9 cellular contexts compared by ENCODE assay signal in the genomic region with DNA sequence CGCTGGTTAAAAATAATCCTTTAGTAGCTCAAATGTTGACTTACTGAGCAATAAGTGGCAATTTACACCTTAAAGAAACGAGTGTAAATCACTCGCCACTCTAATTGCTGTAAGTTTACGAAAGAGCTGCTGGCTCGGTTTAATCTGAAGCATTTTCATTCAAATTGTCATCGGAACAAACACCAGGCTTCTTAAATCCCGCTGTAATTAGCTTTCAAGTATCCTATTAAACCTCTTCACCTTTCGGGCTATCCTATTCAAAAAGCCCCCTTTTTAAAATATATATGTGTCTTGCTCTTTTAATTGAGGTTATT. TPM values are rescaled to one million over a fixed set of nuclear protein-coding genes. Genes with fewer than 3 reads are reported as not detected.
DNase-seq lines count a peak whose midpoint lies in the region; ATAC-seq and TF ChIP-seq lines count a peak whose summit lies in the region.
"Had no signal": no experiment of that assay in that cellular context is flagged by ENCODE, and none has a peak within 500 bp of the region (broad histone marks: within the 10 kb centered on the region; RNA-seq: fewer than 3 reads in every experiment).

No MANE protein-coding gene starts in this region.

- CTCF ChIA-PET in activated CD4-positive, alpha-beta memory T cell treated with anti-CD3 and anti-CD28 coated beads for 36 hours (lab: Charles Lee), result no interaction called here

- no peaks in the 10 kb centered on the region for H3K36me3 ChIP-seq in suprapubic skin
- H3K36me3 ChIP-seq in Peyer's patch, result no peaks in the 10 kb centered on the region
- H3K36me3 ChIP-seq: BLaER1 had no signal

- peaks cover 96% of the 10 kb centered on the region for H3K27me3 ChIP-seq in suprapubic skin
- peaks cover 0 to 41% of the 10 kb centered on the region in 2 donors for H3K27me3 ChIP-seq in Peyer's patch
- H3K27me3 ChIP-seq: BLaER1 had no signal

- H3K9me3 ChIP-seq in iPS-18c (ENCODE audit: control insufficient read depth, insufficient read depth, low read length), result no peaks in the 10 kb centered on the region
- H3K9me3 ChIP-seq in suprapubic skin, result no peaks in the 10 kb centered on the region
- H3K9me3 ChIP-seq in Peyer's patch, result peaks cover 0 to 6% (median 0%) of the 10 kb centered on the region in 4 donors

- TF ChIP-seq POLR2A in suprapubic skin (IDR thresholded peaks at IDR 0.05), result no peak
- TF ChIP-seq POLR2A in Peyer's patch (IDR thresholded peaks at IDR 0.05), result no peak

- H3K27ac Mint-ChIP-seq in activated T-cell treated with anti-CD3 and anti-CD28 coated beads, Interleukin-2, amount 50 U/mL, for 72 hours, result no peak overlapping the region
- no peak overlapping the region for H3K27ac Mint-ChIP-seq in activated CD4-positive, alpha-beta memory T cell treated with anti-CD3 and anti-CD28 coated beads for 36 hours

- H3K36me3 Mint-ChIP-seq in activated T-cell treated with anti-CD3 and anti-CD28 coated beads, Interleukin-2, amount 50 U/mL, for 72 hours (ENCODE audit: insufficient read depth in 2 of 2), result peaks cover 1 to 3% of the 10 kb centered on the region in 2 donors
- H3K36me3 Mint-ChIP-seq in activated T-cell treated with anti-CD3 and anti-CD28 coated beads, Interleukin-2, amount 50 U/mL, for 4 hours (ENCODE audit: insufficient read depth), result no peaks in the 10 kb centered on the region
- peaks cover 2% of the 10 kb centered on the region for H3K36me3 Mint-ChIP-seq in activated CD4-positive, alpha-beta memory T cell treated with anti-CD3 and anti-CD28 coated beads for 36 hours

- TF ChIP-seq CTCF in suprapubic skin (IDR thresholded peaks at IDR 0.05) (no peak), Peyer's patch (IDR thresholded peaks at IDR 0.05) (no peak)

- ATAC-seq in activated T-cell treated with anti-CD3 and anti-CD28 coated beads, Interleukin-2, amount 50 U/mL, for 72 hours (replicated peaks in 1 of 2), result no peak
- ATAC-seq in activated T-cell treated with anti-CD3 and anti-CD28 coated beads, Interleukin-2, amount 50 U/mL, for 4 hours, result no peak
- no peak for ATAC-seq in GM21786 (IDR thresholded peaks at IDR 0.05; ENCODE audit: unreplicated experiment)

- peak overlapping the region; percentile 73 to 83 for H3K4me3 Mint-ChIP-seq in activated T-cell treated with anti-CD3 and anti-CD28 coated beads, Interleukin-2, amount 50 U/mL, for 72 hours
- H3K4me3 Mint-ChIP-seq in activated T-cell treated with anti-CD3 and anti-CD28 coated beads, Interleukin-2, amount 50 U/mL, for 4 hours, result no peak overlapping the region
- H3K4me3 Mint-ChIP-seq in activated CD4-positive, alpha-beta memory T cell treated with anti-CD3 and anti-CD28 coated beads for 36 hours, result peak overlapping the region; percentile 65

- no peak for TF ChIP-seq EP300 in suprapubic skin (IDR thresholded peaks at IDR 0.05)

- peaks cover 20% of the 10 kb centered on the region for H3K4me1 Mint-ChIP-seq in activated T-cell treated with anti-CD3 and anti-CD28 coated beads, Interleukin-2, amount 50 U/mL, for 72 hours (ENCODE audit: low read depth)
- peaks cover 5% of the 10 kb centered on the region for H3K4me1 Mint-ChIP-seq in activated T-cell treated with anti-CD3 and anti-CD28 coated beads, Interleukin-2, amount 50 U/mL, for 4 hours (ENCODE audit: low read depth)
- H3K4me1 Mint-ChIP-seq in activated CD4-positive, alpha-beta memory T cell treated with anti-CD3 and anti-CD28 coated beads for 36 hours (ENCODE audit: low read depth), result peaks cover 22% of the 10 kb centered on the region

- H3K4me1 ChIP-seq in suprapubic skin (peaks cover 36% of the 10 kb centered on the region), Peyer's patch (peaks cover 0 to 19% (median 0%) of the 10 kb centered on the region in 4 donors)
- H3K4me1 ChIP-seq: BLaER1 had no signal

- 13% methylated on average over 8 of the region's 8 CpGs for WGBS in suprapubic skin

- DNase-seq in activated T-cell treated with anti-CD3 and anti-CD28 coated beads, Interleukin-2, amount 50 U/mL, for 72 hours, result no peak
- no peak for DNase-seq in activated T-cell treated with anti-CD3 and anti-CD28 coated beads, Interleukin-2, amount 50 U/mL, for 4 hours
- no peak for DNase-seq in activated CD4-positive, alpha-beta memory T cell treated with anti-CD3 and anti-CD28 coated beads for 36 hours
- DNase-seq in suprapubic skin (ENCODE audit: low spot score in 2 of 2) (no peak), Peyer's patch (no peak)
- DNase-seq in stimulated activated CD4-positive, alpha-beta T cell treated with anti-CD3 and anti-CD28 coated beads, Interleukin-1b, Interleukin-23, amount 100 ng/mL, for 48 hours, result no peak

- H3K4me3 ChIP-seq in iPS-18c (ENCODE audit: insufficient read depth, low read depth, low read length), result peak overlapping the region; percentile 59
- peak overlapping the region; percentile 49 for H3K4me3 ChIP-seq in suprapubic skin
- H3K4me3 ChIP-seq in Peyer's patch, result peak overlapping the region in 1 of 4 donors; percentile 30
- H3K4me3 ChIP-seq: BLaER1 had no signal

- peaks cover 66% of the 10 kb centered on the region for H3K27me3 Mint-ChIP-seq in activated T-cell treated with anti-CD3 and anti-CD28 coated beads, Interleukin-2, amount 50 U/mL, for 72 hours (ENCODE audit: low read depth)
- peaks cover 68% of the 10 kb centered on the region for H3K27me3 Mint-ChIP-seq in activated T-cell treated with anti-CD3 and anti-CD28 coated beads, Interleukin-2, amount 50 U/mL, for 4 hours (ENCODE audit: low read depth)
- H3K27me3 Mint-ChIP-seq in activated CD4-positive, alpha-beta memory T cell treated with anti-CD3 and anti-CD28 coated beads for 36 hours, result peaks cover 68% of the 10 kb centered on the region

- H3K27ac ChIP-seq in suprapubic skin (no peak overlapping the region), Peyer's patch (no peak overlapping the region)
- H3K27ac ChIP-seq: BLaER1 had no signal

- POLR2A ChIA-PET in activated CD4-positive, alpha-beta memory T cell treated with anti-CD3 and anti-CD28 coated beads for 36 hours (lab: Charles Lee), result no interaction called here

- H3K9me3 Mint-ChIP-seq in activated T-cell treated with anti-CD3 and anti-CD28 coated beads, Interleukin-2, amount 50 U/mL, for 72 hours, result no peaks in the 10 kb centered on the region
- no peaks in the 10 kb centered on the region for H3K9me3 Mint-ChIP-seq in activated T-cell treated with anti-CD3 and anti-CD28 coated beads, Interleukin-2, amount 50 U/mL, for 4 hours
- no peaks in the 10 kb centered on the region for H3K9me3 Mint-ChIP-seq in activated CD4-positive, alpha-beta memory T cell treated with anti-CD3 and anti-CD28 coated beads for 36 hours

- intact Hi-C loops in activated CD4-positive, alpha-beta memory T cell treated with anti-CD3 and anti-CD28 coated beads for 36 hours (cut with micrococcal nuclease), result no loop called here

RNA-seq across cellular contexts. Expression of gene LHX8, which starts 1.6 kb away (rescaled TPM):
- total RNA-seq in activated T-cell treated with anti-CD3 and anti-CD28 coated beads, Interleukin-2, amount 50 U/mL, for 72 hours, result not detected
- not detected for total RNA-seq in activated T-cell treated with anti-CD3 and anti-CD28 coated beads, Interleukin-2, amount 50 U/mL, for 4 hours
- not detected for total RNA-seq in activated CD4-positive, alpha-beta memory T cell treated with anti-CD3 and anti-CD28 coated beads for 36 hours
- not detected for total RNA-seq in suprapubic skin
- total RNA-seq in Peyer's patch, result not detected
